ENCODE assay signal across 5 cellular contexts in genomic region chr5:81982172-81982571, GRCh38. TPM values are rescaled to one million over a fixed set of nuclear protein-coding genes. Genes with fewer than 3 reads are reported as not detected.
A peak's percentile ranks its signal among the peaks of the same experiment; 100 is the strongest.
DNase-seq lines count a peak whose midpoint lies in the region; ATAC-seq and TF ChIP-seq lines count a peak whose summit lies in the region.
"Not testable (repeated sequence)": the region's sequence is repeated elsewhere in the genome, so short reads cannot be mapped to it uniquely, and the experiment has no call there.

No MANE protein-coding gene starts in this region.

- not testable (repeated sequence) for H3K4me3 Mint-ChIP-seq in GM23338, WTC11, endodermal cell

- H4K20me1 ChIP-seq in GM23338 (replicated peaks; ENCODE audit: insufficient read depth): not testable (repeated sequence)

- peaks cover 28% of the 10 kb centered on the region for H3K9me3 Mint-ChIP-seq in GM23338
- peaks cover 19% of the 10 kb centered on the region for H3K9me3 Mint-ChIP-seq in WTC11
- H3K9me3 Mint-ChIP-seq in endodermal cell: peaks cover 37% of the 10 kb centered on the region

- H3K27ac ChIP-seq in GM23338 (ENCODE audit: low read depth): peak overlapping the region; percentile 47; the same call in 1 of the 2 replicates
- 0 out of 2 replicates have a peak overlapping the region, but pooled peaks have one; percentile 76 for H3K27ac ChIP-seq in HUES64 (ENCODE audit: low read depth, low read length)
- not testable (repeated sequence) for H3K27ac ChIP-seq in endodermal cell (ENCODE audit: low read depth, low read length)
- H3K27ac ChIP-seq in iPS-20b (ENCODE audit: low read length): peak overlapping the region; percentile 61

- H3K4me2 ChIP-seq in GM23338: not testable (repeated sequence)

- H3K9ac ChIP-seq in HUES64 (ENCODE audit: low read depth, low read length); endodermal cell (ENCODE audit: extremely low read depth, low read length, poor library complexity, severe bottlenecking); iPS-20b (ENCODE audit: low read depth, low read length): not testable (repeated sequence)

- H3K4me1 ChIP-seq in GM23338 (ENCODE audit: insufficient read depth): peaks cover 25% of the 10 kb centered on the region
- H3K4me1 ChIP-seq in HUES64 (ENCODE audit: insufficient read depth, low read length): peaks cover 24% of the 10 kb centered on the region
- not testable (repeated sequence) for H3K4me1 ChIP-seq in endodermal cell (ENCODE audit: control insufficient read depth, insufficient read depth, low read length)
- peaks cover 22% of the 10 kb centered on the region for H3K4me1 ChIP-seq in iPS-20b (ENCODE audit: insufficient read depth, low read length)

- not testable (repeated sequence) for H3K4me3 ChIP-seq in GM23338; HUES64 (ENCODE audit: low read length); endodermal cell (ENCODE audit: low read length); iPS-20b (ENCODE audit: low read length)

- H3K9me3 ChIP-seq in HUES64 (ENCODE audit: insufficient read depth, low read depth, low read length); iPS-20b (ENCODE audit: insufficient read depth, low read depth, low read length): not testable (repeated sequence)
- H3K9me3 ChIP-seq in endodermal cell (ENCODE audit: control insufficient read depth, low read length): peaks cover 28% of the 10 kb centered on the region

- H3K36me3 Mint-ChIP-seq in GM23338 (ENCODE audit: low read depth) (peaks cover 77% of the 10 kb centered on the region), WTC11 (peaks cover 55% of the 10 kb centered on the region), endodermal cell (ENCODE audit: low read depth) (peaks cover 62% of the 10 kb centered on the region)

- H3K27ac Mint-ChIP-seq in GM23338 (peak overlapping the region; percentile 56; the same call in 1 of the 2 replicates), WTC11 (peak overlapping the region; percentile 87; the same call in 1 of the 2 replicates), endodermal cell (peak overlapping the region; percentile 82)

- H3F3A ChIP-seq in GM23338 (replicated peaks; ENCODE audit: low read depth): not testable (repeated sequence)

- CTCF ChIA-PET in WTC11 (lab: Charles Lee): not testable (repeated sequence)

- POLR2A ChIA-PET in WTC11 (lab: Charles Lee): not testable (repeated sequence)

- H3K36me3 ChIP-seq in GM23338 (ENCODE audit: insufficient read depth); iPS-20b (ENCODE audit: insufficient read depth, low read depth, low read length): not testable (repeated sequence)
- H3K36me3 ChIP-seq in HUES64 (ENCODE audit: insufficient read depth, low read length) (peaks cover 14% of the 10 kb centered on the region), endodermal cell (ENCODE audit: control insufficient read depth, insufficient read depth, low read length) (peaks cover 19% of the 10 kb centered on the region)

- H3K27me3 ChIP-seq in GM23338 (ENCODE audit: insufficient read depth); HUES64 (ENCODE audit: insufficient read depth, low read length); endodermal cell (ENCODE audit: control insufficient read depth, insufficient read depth, low read length, poor library complexity, severe bottlenecking); iPS-20b (ENCODE audit: insufficient read depth, low read length): not testable (repeated sequence)

- not testable (repeated sequence) for H2AFZ ChIP-seq in GM23338

- H3K79me2 ChIP-seq in GM23338 (replicated peaks; ENCODE audit: insufficient read depth): not testable (repeated sequence)

- H3K27me3 Mint-ChIP-seq in GM23338 (ENCODE audit: insufficient read depth, low read depth, poor library complexity); WTC11 (ENCODE audit: low read depth); endodermal cell (ENCODE audit: insufficient read depth): not testable (repeated sequence)

- H3K9me2 ChIP-seq in GM23338 (ENCODE audit: insufficient read depth): not testable (repeated sequence)

- WGBS in HUES64: 95% methylated on average over 9 of the region's 10 CpGs
- WGBS in endodermal cell (ENCODE audit: insufficient coverage in 1 of 2, insufficient read length in 1 of 2), 2 experiments: 97 to 100% methylated on average over 5 to 10 of the region's 10 CpGs

- not testable (repeated sequence) for DNase-seq in GM23338 (ENCODE audit: low spot score); WTC11 (ENCODE audit: low spot score); endodermal cell

- H3K4me1 Mint-ChIP-seq in GM23338 (peaks cover 22% of the 10 kb centered on the region; the same call in 2 of the 3 replicates), WTC11 (peaks cover 31% of the 10 kb centered on the region), endodermal cell (peaks cover 19% of the 10 kb centered on the region)

- TF ChIP-seq CTCF in GM23338 (conservative IDR thresholded peaks at IDR 0.05; ENCODE audit: low read depth in 2 of 2); WTC11 (IDR thresholded peaks at IDR 0.05); endodermal cell (conservative IDR thresholded peaks at IDR 0.05): not testable (repeated sequence)

- ATAC-seq in GM23338, WTC11: not testable (repeated sequence)

TF ChIP-seq in WTC11, 78 proteins besides CTCF, POLR2A, EP300 and RAD21:
- 0 out of 2 replicates have a peak, but pooled peaks have one; percentile 20 for TF ChIP-seq ZNF121 (CRISPR knock-in tag; IDR thresholded peaks at IDR 0.05)

RNA-seq across cellular contexts. Expression of gene ATG10, which starts 10.3 kb away (rescaled TPM):
- 7.7 and 12.5 TPM in 2 replicates for total RNA-seq in GM23338 (2014; rRNA removed; shearing (Covaris generic))
- 16.4 and 17.7 TPM in 2 replicates for polyA plus RNA-seq in GM23338 (2016; fragmentation: Nextera tagmentation; extraction: Ambion mirVana)
- 9.4 TPM for polyA plus RNA-seq in HUES64 (2013, experiment 1 of 2)
- 12.9 TPM for polyA plus RNA-seq in HUES64 (2013, experiment 2 of 2)
- total RNA-seq in WTC11 (2021) (10.4 to 12.2 TPM (median 11.1 TPM) in 3 replicates), endodermal cell (10 to 100 TPM; 17.9 to 22.6 TPM)
- 13.7 TPM for polyA plus RNA-seq in endodermal cell (2013, experiment 1 of 2)
- 13.1 TPM for polyA plus RNA-seq in endodermal cell (2013, experiment 2 of 2)
